8 cellular contexts compared by ENCODE assay signal in genomic region chr7:74290590-74290950, GRCh38. TPM values are rescaled to one million over a fixed set of nuclear protein-coding genes. Genes with fewer than 3 reads are reported as not detected.
DNase-seq lines count a peak whose midpoint lies in the region; ATAC-seq and TF ChIP-seq lines count a peak whose summit lies in the region.

No MANE protein-coding gene starts in this region.

- H3K36me3 ChIP-seq in adipocyte (ENCODE audit: control insufficient read depth, insufficient read depth, low read length, severe bottlenecking) (no peaks in the 10 kb centered on the region), thoracic aorta (no peaks in the 10 kb centered on the region)

- no peaks in the 10 kb centered on the region for H3K9me3 Mint-ChIP-seq in activated CD4-positive, alpha-beta memory T cell treated with anti-CD3 and anti-CD28 coated beads, Interleukin-2, amount 10 ng/mL, durations not matched to agents 7 days and 5 days
- no peaks in the 10 kb centered on the region for H3K9me3 Mint-ChIP-seq in activated CD4-positive, alpha-beta memory T cell treated with anti-CD3 and anti-CD28 coated beads for 36 hours

- H3K27me3 ChIP-seq in adipocyte (replicated peaks; ENCODE audit: control insufficient read depth, insufficient read depth, low read length) (no peaks in the 10 kb centered on the region), thoracic aorta (replicated peaks; ENCODE audit: insufficient read depth) (no peaks in the 10 kb centered on the region)

- no peaks in the 10 kb centered on the region for H3K36me3 Mint-ChIP-seq in activated CD4-positive, alpha-beta memory T cell treated with anti-CD3 and anti-CD28 coated beads, Interleukin-2, amount 10 ng/mL, durations not matched to agents 7 days and 5 days (ENCODE audit: low read depth)
- H3K36me3 Mint-ChIP-seq in activated CD4-positive, alpha-beta memory T cell treated with anti-CD3 and anti-CD28 coated beads for 36 hours = no peaks in the 10 kb centered on the region

- H3K27ac Mint-ChIP-seq in activated CD4-positive, alpha-beta memory T cell treated with anti-CD3 and anti-CD28 coated beads, Interleukin-2, amount 10 ng/mL, durations not matched to agents 7 days and 5 days = no peak overlapping the region
- H3K27ac Mint-ChIP-seq in activated CD4-positive, alpha-beta memory T cell treated with anti-CD3 and anti-CD28 coated beads for 36 hours = no peak overlapping the region

- peak overlapping the region; percentile 12 to 75 for H3K27ac ChIP-seq in thoracic aorta

- H3K9ac ChIP-seq in adipocyte (ENCODE audit: low read length) = peak overlapping the region; percentile 86

- TF ChIP-seq CTCF in thoracic aorta (IDR thresholded peaks at IDR 0.05) = no peak

- peak overlapping the region; percentile 48 for H3K4me3 Mint-ChIP-seq in activated CD4-positive, alpha-beta memory T cell treated with anti-CD3 and anti-CD28 coated beads, Interleukin-2, amount 10 ng/mL, durations not matched to agents 7 days and 5 days
- no peak overlapping the region for H3K4me3 Mint-ChIP-seq in activated CD4-positive, alpha-beta memory T cell treated with anti-CD3 and anti-CD28 coated beads for 36 hours

- DNase-seq in activated CD4-positive, alpha-beta memory T cell treated with anti-CD3 and anti-CD28 coated beads, Interleukin-2, amount 10 ng/mL, durations not matched to agents 7 days and 5 days = no peak
- no peak for DNase-seq in activated CD4-positive, alpha-beta memory T cell treated with anti-CD3 and anti-CD28 coated beads for 36 hours
- DNase-seq in adipocyte (ENCODE audit: low read depth) = no peak
- DNase-seq in left colon = peak in 1 of 2 donors; percentile 61
- DNase-seq in thoracic aorta (ENCODE audit: low spot score) = no peak
- DNase-seq in KBM-7 = no peak
- no peak for DNase-seq in left lobe of liver (ENCODE audit: low spot score)
- no peak for DNase-seq in DMS 273 (lab: John Stamatoyannopoulos, UW; ENCODE audit: unreplicated experiment)

- H3K4me1 Mint-ChIP-seq in activated CD4-positive, alpha-beta memory T cell treated with anti-CD3 and anti-CD28 coated beads, Interleukin-2, amount 10 ng/mL, durations not matched to agents 7 days and 5 days = peaks cover 22% of the 10 kb centered on the region
- peaks cover 16% of the 10 kb centered on the region for H3K4me1 Mint-ChIP-seq in activated CD4-positive, alpha-beta memory T cell treated with anti-CD3 and anti-CD28 coated beads for 36 hours (ENCODE audit: low read depth)

- H3K27me3 Mint-ChIP-seq in activated CD4-positive, alpha-beta memory T cell treated with anti-CD3 and anti-CD28 coated beads, Interleukin-2, amount 10 ng/mL, durations not matched to agents 7 days and 5 days = peaks cover 44% of the 10 kb centered on the region
- peaks cover 14% of the 10 kb centered on the region for H3K27me3 Mint-ChIP-seq in activated CD4-positive, alpha-beta memory T cell treated with anti-CD3 and anti-CD28 coated beads for 36 hours

- H3K9me3 ChIP-seq in adipocyte (ENCODE audit: control insufficient read depth, low read length) (no peaks in the 10 kb centered on the region), thoracic aorta (no peaks in the 10 kb centered on the region)

- in situ Hi-C loops in KBM-7 (cut with MboI; ENCODE audit: low pct_unique_long_range_greater_than_20kb, low sequenced_read_pairs) = no loop called here

- H3K4me1 ChIP-seq in adipocyte (ENCODE audit: control insufficient read depth, insufficient read depth, low read length) (peaks cover 25% of the 10 kb centered on the region), thoracic aorta (ENCODE audit: control insufficient read depth in 1 of 2, low read depth in 2 of 2) (peaks cover 13 to 58% of the 10 kb centered on the region in 2 donors)

- POLR2A ChIA-PET in activated CD4-positive, alpha-beta memory T cell treated with anti-CD3 and anti-CD28 coated beads, Interleukin-2, amount 10 ng/mL, durations not matched to agents 7 days and 5 days (lab: Charles Lee) = interaction anchor here (0.7 to 1.3 kb wide), 3 partner anchors 21 to 117 kb away, joined by 3 read pairs; partner anchors contain the start of gene EIF4H
- POLR2A ChIA-PET in activated CD4-positive, alpha-beta memory T cell treated with anti-CD3 and anti-CD28 coated beads for 36 hours (lab: Charles Lee) = no interaction called here

- ATAC-seq in left colon = peak; percentile 9
- ATAC-seq in thoracic aorta (ENCODE audit: insufficient number of reproducible peaks, low FRiP score, low read depth) = no peak
- no peak for ATAC-seq in left lobe of liver

- H3K4me3 ChIP-seq in adipocyte (ENCODE audit: low read length) = peak overlapping the region; percentile 90
- peak overlapping the region; percentile 94 for H3K4me3 ChIP-seq in thoracic aorta

- intact Hi-C loops in activated CD4-positive, alpha-beta memory T cell treated with anti-CD3 and anti-CD28 coated beads for 36 hours (cut with micrococcal nuclease) = no loop called here
- intact Hi-C loops in left colon (cut with DNase I, micrococcal nuclease) = no loop called here

- CTCF ChIA-PET in activated CD4-positive, alpha-beta memory T cell treated with anti-CD3 and anti-CD28 coated beads, Interleukin-2, amount 10 ng/mL, durations not matched to agents 7 days and 5 days (lab: Charles Lee) = no interaction called here
- CTCF ChIA-PET in activated CD4-positive, alpha-beta memory T cell treated with anti-CD3 and anti-CD28 coated beads for 36 hours (lab: Charles Lee) = interaction anchor here (0.6 to 3.9 kb wide), 2 partner anchors 15 to 110 kb away, joined by 3 to 21 read pairs; no protein-coding TSS in a partner anchor

RNA-seq across cellular contexts. Expression of gene CLIP2, which starts 1.4 kb away (rescaled TPM):
- total RNA-seq in activated CD4-positive, alpha-beta memory T cell treated with anti-CD3 and anti-CD28 coated beads, Interleukin-2, amount 10 ng/mL, durations not matched to agents 7 days and 5 days = 1 to 10 TPM; 1.6 TPM
- 1 to 10 TPM; 2.4 to 2.7 TPM for total RNA-seq in activated CD4-positive, alpha-beta memory T cell treated with anti-CD3 and anti-CD28 coated beads for 36 hours
- total RNA-seq in left colon (10 to 100 TPM; 63.5 to 83.6 TPM), thoracic aorta (10 to 100 TPM; 50.7 to 52.9 TPM), left lobe of liver (5.4 TPM)

RNA-seq across cellular contexts. Expression of gene RFC2, which starts 36.4 kb away (rescaled TPM):
- total RNA-seq in activated CD4-positive, alpha-beta memory T cell treated with anti-CD3 and anti-CD28 coated beads, Interleukin-2, amount 10 ng/mL, durations not matched to agents 7 days and 5 days = 10 to 100 TPM; 52.5 to 55.9 TPM
- total RNA-seq in activated CD4-positive, alpha-beta memory T cell treated with anti-CD3 and anti-CD28 coated beads for 36 hours = 10 to 100 TPM; 80.8 to 81.1 TPM
- total RNA-seq in left colon (10 to 100 TPM; 13.9 to 16.1 TPM), thoracic aorta (10 to 100 TPM in 1 of 2 donors, 1 to 10 TPM in 1; 9.5 to 15.2 TPM), left lobe of liver (11.3 TPM)
